ENCODE assay signal across 11 cellular contexts in the genomic region with DNA sequence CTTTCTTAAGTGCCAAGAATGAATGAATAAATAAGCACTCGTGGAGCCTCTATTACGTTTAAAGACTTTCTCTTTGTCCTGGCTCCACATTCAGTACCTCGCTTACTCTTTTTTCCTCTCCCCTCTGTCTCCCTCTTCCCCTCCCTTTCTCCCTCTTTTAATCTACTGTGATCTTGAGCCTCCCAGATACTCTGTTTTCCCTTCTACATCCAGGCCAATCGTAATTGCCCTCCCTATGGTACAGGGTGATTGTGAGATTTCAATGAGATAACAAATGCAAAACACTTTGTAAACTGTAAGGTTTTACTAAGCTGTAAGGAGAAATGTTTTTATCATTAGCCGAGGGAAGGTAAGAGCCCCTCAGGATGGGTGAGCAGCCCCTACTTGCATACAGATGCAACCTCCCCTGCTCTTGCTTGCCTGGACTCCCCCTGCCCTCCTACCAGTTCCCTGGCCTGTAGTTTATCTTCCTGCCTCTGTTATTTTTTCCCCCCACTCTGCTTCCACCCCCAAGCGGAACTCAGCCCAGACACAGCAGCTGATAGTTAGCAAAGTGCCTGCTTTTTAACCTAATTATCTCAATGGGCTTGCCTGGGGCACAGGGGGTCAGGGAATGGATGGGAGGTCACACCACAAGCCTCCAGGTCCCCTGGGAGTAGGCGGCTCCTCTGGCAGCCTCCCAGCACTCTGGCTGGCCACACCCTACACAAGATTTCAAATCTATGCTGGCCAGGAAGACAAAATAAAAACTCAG.
A peak's percentile ranks its signal among the peaks of the same experiment; 100 is the strongest.
DNase-seq lines count a peak whose midpoint lies in the region; ATAC-seq and TF ChIP-seq lines count a peak whose summit lies in the region.
"Had no signal": no experiment of that assay in that cellular context is flagged by ENCODE, and none has a peak within 500 bp of the region (broad histone marks: within the 10 kb centered on the region; RNA-seq: fewer than 3 reads in every experiment).

No MANE protein-coding gene starts in this region.

- TF ChIP-seq CTCF in ovary (IDR thresholded peaks at IDR 0.05): no peak

- H3K4me3 ChIP-seq in mesodermal cell (ENCODE audit: extremely low read depth, insufficient read depth, low read length, poor library complexity, severe bottlenecking): no peak overlapping the region
- H3K4me3 ChIP-seq in ovary: no peak overlapping the region
- H3K4me3 ChIP-seq: BLaER1 treated with 17β-estradiol and CSF1 and Interleukin-3, amounts not matched to agents 10 nM and 100 nM; prostate gland had no signal

- ATAC-seq in HG03442 (IDR thresholded peaks at IDR 0.05; ENCODE audit: unreplicated experiment): no peak

- DNase-seq in DMS153 (lab: John Stamatoyannopoulos, UW) (peak; percentile 57), NCI-H1417 treated with DMSO at 0.1 percent for 48 hours (lab: John Stamatoyannopoulos, UW) (peak; percentile 12), SW480 (ENCODE audit: low spot score) (peak; percentile 36), ovary (no peak), cerebellar cortex (ENCODE audit: low spot score) (no peak)
- no peak for DNase-seq in activated effector memory CD4-positive, alpha-beta T cell treated with anti-CD3 and anti-CD28 coated beads, Interleukin-2, amount 50 U/mL, for 16 hours
- DNase-seq: erythroblast had no signal

- WGBS in mesodermal cell (ENCODE audit: insufficient coverage in 2 of 2), 2 experiments: 55 to 57% methylated on average over 3 to 4 of the region's 7 CpGs
- 21 to 37% (median 23%) methylated on average over 7 of the region's 7 CpGs for WGBS in ovary, 3 donors

- no peak for TF ChIP-seq EP300 in ovary (IDR thresholded peaks at IDR 0.05)

- peaks cover 13% of the 10 kb centered on the region for H3K4me1 ChIP-seq in mesodermal cell (ENCODE audit: control insufficient read depth, insufficient read depth, low read length, poor library complexity, severe bottlenecking)
- H3K4me1 ChIP-seq in ovary (ENCODE audit: insufficient read depth): no peaks in the 10 kb centered on the region
- H3K4me1 ChIP-seq: prostate gland had no signal

- H3K36me3 ChIP-seq in mesodermal cell (ENCODE audit: control insufficient read depth, insufficient read depth, low read length): no peaks in the 10 kb centered on the region
- no peaks in the 10 kb centered on the region for H3K36me3 ChIP-seq in ovary
- H3K36me3 ChIP-seq: BLaER1 treated with 17β-estradiol and CSF1 and Interleukin-3, amounts not matched to agents 10 nM and 100 nM; prostate gland had no signal

- H3K9me3 ChIP-seq in mesodermal cell (ENCODE audit: control insufficient read depth, low read length): no peaks in the 10 kb centered on the region
- no peaks in the 10 kb centered on the region for H3K9me3 ChIP-seq in ovary
- H3K9me3 ChIP-seq: BLaER1 treated with 17β-estradiol and CSF1 and Interleukin-3, amounts not matched to agents 10 nM and 100 nM; prostate gland had no signal

- TF ChIP-seq POLR2A in ovary (IDR thresholded peaks at IDR 0.05): no peak

- H3K27ac ChIP-seq in mesodermal cell (ENCODE audit: low read depth, low read length, severe bottlenecking): peak overlapping the region; percentile 0
- no peak overlapping the region for H3K27ac ChIP-seq in ovary
- H3K27ac ChIP-seq: BLaER1 treated with 17β-estradiol and CSF1 and Interleukin-3, amounts not matched to agents 10 nM and 100 nM; prostate gland had no signal

- no peaks in the 10 kb centered on the region for H3K27me3 ChIP-seq in ovary
- H3K27me3 ChIP-seq: BLaER1 treated with 17β-estradiol and CSF1 and Interleukin-3, amounts not matched to agents 10 nM and 100 nM had no signal

- intact Hi-C loops in ovary (cut with DNase I): no loop called here

Comparison
In these comparisons a context has a peak if more than half of its experiments do, and no peak if none do; other contexts are left out.
1. DNase-seq: peak in DMS153 (single experiment), NCI-H1417 treated with DMSO at 0.1 percent for 48 hours (single experiment) and SW480 (single experiment); none in ovary (0 of 5), activated effector memory CD4-positive, alpha-beta T cell treated with anti-CD3 and anti-CD28 coated beads, Interleukin-2, amount 50 U/mL, for 16 hours (single experiment) and cerebellar cortex (single experiment).